ENCODE assay signal across 23 cellular contexts in genomic region chr10:80149123-80149522, GRCh38. TPM values are rescaled to one million over a fixed set of nuclear protein-coding genes. Genes with fewer than 3 reads are reported as not detected.
DNase-seq lines count a peak whose midpoint lies in the region; ATAC-seq and TF ChIP-seq lines count a peak whose summit lies in the region.
"Had no signal": no experiment of that assay in that cellular context is flagged by ENCODE, and none has a peak within 500 bp of the region (broad histone marks: within the 10 kb centered on the region; RNA-seq: fewer than 3 reads in every experiment).

No MANE protein-coding gene starts in this region.

- ATAC-seq in CD4-positive, CD25-positive, alpha-beta regulatory T cell (ENCODE audit: low read depth in 2 of 2), result no peak
- no peak for ATAC-seq in CD8-positive, alpha-beta T cell
- no peak for ATAC-seq in activated T-helper 17 cell treated with anti-CD3 and anti-CD28 coated beads, Interleukin-2, amount 50 U/mL, for 72 hours (replicated peaks)
- ATAC-seq in natural killer cell (no peak), GM21737 (IDR thresholded peaks at IDR 0.05; ENCODE audit: unreplicated experiment) (no peak)
- ATAC-seq: HepG2, PC-3, SK-N-SH treated with all-trans-retinoic acid at 6 μM for 48 hours had no signal

- no peaks in the 10 kb centered on the region for H3K27me3 ChIP-seq in CD4-positive, CD25-positive, alpha-beta regulatory T cell (ENCODE audit: control insufficient read depth, insufficient read depth, low read length)
- H3K27me3 ChIP-seq in CD8-positive, alpha-beta T cell (ENCODE audit: insufficient read depth, low read length), result no peaks in the 10 kb centered on the region

- TF ChIP-seq CTCF in CD8-positive, alpha-beta T cell (IDR thresholded peaks at IDR 0.05), result no peak
- no peak for TF ChIP-seq CTCF in natural killer cell (IDR thresholded peaks at IDR 0.05)

- no peak overlapping the region for H3K4me3 ChIP-seq in CD4-positive, CD25-positive, alpha-beta regulatory T cell (ENCODE audit: low read depth, low read length)
- H3K4me3 ChIP-seq in CD8-positive, alpha-beta T cell (ENCODE audit: low read depth, low read length), result no peak overlapping the region

- H3K27me3 Mint-ChIP-seq in CD4-positive, CD25-positive, alpha-beta regulatory T cell, result no peaks in the 10 kb centered on the region
- H3K27me3 Mint-ChIP-seq in CD8-positive, alpha-beta T cell (ENCODE audit: low read depth), result no peaks in the 10 kb centered on the region
- no peaks in the 10 kb centered on the region for H3K27me3 Mint-ChIP-seq in activated T-helper 17 cell treated with anti-CD3 and anti-CD28 coated beads, Interleukin-2, amount 50 U/mL, for 72 hours
- no peaks in the 10 kb centered on the region for H3K27me3 Mint-ChIP-seq in natural killer cell (ENCODE audit: low read depth in 2 of 2)

- CTCF ChIA-PET in CD8-positive, alpha-beta T cell (lab: Charles Lee), result interaction anchor here (8.9 kb wide), 1 partner anchor 72 kb away, joined by 125 read pairs; no protein-coding TSS in a partner anchor

- peaks cover 10% of the 10 kb centered on the region for H3K4me1 ChIP-seq in CD4-positive, CD25-positive, alpha-beta regulatory T cell (ENCODE audit: control insufficient read depth, insufficient read depth, low read length, poor library complexity, severe bottlenecking)
- H3K4me1 ChIP-seq in CD8-positive, alpha-beta T cell (ENCODE audit: insufficient read depth, low read length), result peaks cover 10% of the 10 kb centered on the region

- H3K9me3 ChIP-seq in CD4-positive, CD25-positive, alpha-beta regulatory T cell (ENCODE audit: control insufficient read depth in 2 of 2, low read length in 2 of 2), result peaks cover 0 to 8% of the 10 kb centered on the region in 2 experiments
- H3K9me3 ChIP-seq in CD8-positive, alpha-beta T cell (ENCODE audit: low read length), result peaks cover 4% of the 10 kb centered on the region

- no peak for DNase-seq in CD4-positive, CD25-positive, alpha-beta regulatory T cell
- DNase-seq in CD8-positive, alpha-beta T cell, result no peak
- DNase-seq in natural killer cell, result no peak
- no peak for DNase-seq in AML-193 (lab: John Stamatoyannopoulos, UW)
- DNase-seq in AG08396 (ENCODE audit: low spot score), result no peak
- DNase-seq: C1 segment of cervical spinal cord, DMS53, EL, HFFc6, KG1, NCI-H1417, NCI-H187, NCI-H2227 treated with DMSO at 0.1 percent for 48 hours, NCI-H510A treated with DMSO at 0.1 percent for 48 hours, NCI-H82, PC-3, SIG-M5 had no signal

- H3K9me3 Mint-ChIP-seq in CD4-positive, CD25-positive, alpha-beta regulatory T cell, result peaks cover 0 to 16% (median 2%) of the 10 kb centered on the region in 7 donors
- H3K9me3 Mint-ChIP-seq in CD8-positive, alpha-beta T cell, result peaks cover 10% of the 10 kb centered on the region
- H3K9me3 Mint-ChIP-seq in activated T-helper 17 cell treated with anti-CD3 and anti-CD28 coated beads, Interleukin-2, amount 50 U/mL, for 72 hours, result no peaks in the 10 kb centered on the region
- H3K9me3 Mint-ChIP-seq in natural killer cell, result no peaks in the 10 kb centered on the region
- H3K9me3 Mint-ChIP-seq: HFFc6 had no signal

- H3K36me3 Mint-ChIP-seq in CD4-positive, CD25-positive, alpha-beta regulatory T cell, result peaks cover 43% of the 10 kb centered on the region
- H3K36me3 Mint-ChIP-seq in CD8-positive, alpha-beta T cell, result peaks cover 57% of the 10 kb centered on the region
- peaks cover 65% of the 10 kb centered on the region for H3K36me3 Mint-ChIP-seq in activated T-helper 17 cell treated with anti-CD3 and anti-CD28 coated beads, Interleukin-2, amount 50 U/mL, for 72 hours (ENCODE audit: low read depth)
- H3K36me3 Mint-ChIP-seq in natural killer cell, result no peaks in the 10 kb centered on the region

- no peak overlapping the region for H3K27ac ChIP-seq in CD4-positive, CD25-positive, alpha-beta regulatory T cell (ENCODE audit: insufficient read depth, low read length, poor library complexity, severe bottlenecking)
- no peak overlapping the region for H3K27ac ChIP-seq in CD8-positive, alpha-beta T cell (ENCODE audit: low read depth, low read length)

- H3K4me3 Mint-ChIP-seq in CD4-positive, CD25-positive, alpha-beta regulatory T cell, result peak overlapping the region in 1 of 4 donors; percentile 38
- H3K4me3 Mint-ChIP-seq in CD8-positive, alpha-beta T cell, result no peak overlapping the region
- no peak overlapping the region for H3K4me3 Mint-ChIP-seq in activated T-helper 17 cell treated with anti-CD3 and anti-CD28 coated beads, Interleukin-2, amount 50 U/mL, for 72 hours
- H3K4me3 Mint-ChIP-seq in natural killer cell, result no peak overlapping the region
- H3K4me3 Mint-ChIP-seq: HFFc6 had no signal

- peaks cover 43% of the 10 kb centered on the region for H3K36me3 ChIP-seq in CD4-positive, CD25-positive, alpha-beta regulatory T cell (ENCODE audit: control insufficient read depth, insufficient read depth, low read length)
- H3K36me3 ChIP-seq in CD8-positive, alpha-beta T cell (ENCODE audit: insufficient read depth, low read length), result peaks cover 11% of the 10 kb centered on the region

- intact Hi-C loops in CD8-positive, alpha-beta T cell (cut with DNase I, micrococcal nuclease), result loop anchor here (5.0 kb wide), 2 partner anchors 38 to 58 kb away; partner anchors contain the start of gene ANXA11 (in 1 of the 2)
- intact Hi-C loops in natural killer cell (cut with micrococcal nuclease), result no loop called here

- POLR2A ChIA-PET in CD8-positive, alpha-beta T cell (lab: Charles Lee), result interaction anchor here (1.4 kb wide), 1 partner anchor 73 kb away, joined by 4 read pairs; no protein-coding TSS in a partner anchor

- H3K27ac Mint-ChIP-seq in CD4-positive, CD25-positive, alpha-beta regulatory T cell, result peak overlapping the region in 2 of 3 donors; percentile 0 to 3
- H3K27ac Mint-ChIP-seq in CD8-positive, alpha-beta T cell, result peak overlapping the region; percentile 41
- H3K27ac Mint-ChIP-seq in activated T-helper 17 cell treated with anti-CD3 and anti-CD28 coated beads, Interleukin-2, amount 50 U/mL, for 72 hours, result peak overlapping the region; percentile 71
- H3K27ac Mint-ChIP-seq in natural killer cell, result peak overlapping the region; percentile 52 to 59

- peaks cover 6 to 25% (median 19%) of the 10 kb centered on the region in 4 donors for H3K4me1 Mint-ChIP-seq in CD4-positive, CD25-positive, alpha-beta regulatory T cell
- peaks cover 16% of the 10 kb centered on the region for H3K4me1 Mint-ChIP-seq in CD8-positive, alpha-beta T cell (ENCODE audit: low read depth)
- peaks cover 13% of the 10 kb centered on the region for H3K4me1 Mint-ChIP-seq in activated T-helper 17 cell treated with anti-CD3 and anti-CD28 coated beads, Interleukin-2, amount 50 U/mL, for 72 hours
- peaks cover 13 to 32% of the 10 kb centered on the region in 2 donors for H3K4me1 Mint-ChIP-seq in natural killer cell

RNA-seq across cellular contexts. Expression of gene PLAC9, which starts 16.6 kb away (rescaled TPM):
- not detected for total RNA-seq in CD4-positive, CD25-positive, alpha-beta regulatory T cell
- 1 to 10 TPM in 1 of 4 donors, under 1 TPM in 1, not detected in 2; 0.33 to 1.1 TPM for polyA plus RNA-seq in CD4-positive, CD25-positive, alpha-beta regulatory T cell
- total RNA-seq in CD8-positive, alpha-beta T cell, result not detected
- total RNA-seq in activated T-helper 17 cell treated with anti-CD3 and anti-CD28 coated beads, Interleukin-2, amount 50 U/mL, for 72 hours, result not detected
- total RNA-seq in natural killer cell, result not detected
- total RNA-seq: A673, H4, HepG2 had no signal
- polyA plus RNA-seq: HepG2 had no signal

RNA-seq across cellular contexts. Expression of gene ANXA11, which starts 56.2 kb away (rescaled TPM):
- 252 TPM for total RNA-seq in CD4-positive, CD25-positive, alpha-beta regulatory T cell
- 100 to 1,000 TPM; 253 to 316 (median 283) TPM for polyA plus RNA-seq in CD4-positive, CD25-positive, alpha-beta regulatory T cell
- total RNA-seq in CD8-positive, alpha-beta T cell, result 100 to 1,000 TPM; 136 to 141 TPM
- 100 to 1,000 TPM; 184 to 275 TPM for total RNA-seq in activated T-helper 17 cell treated with anti-CD3 and anti-CD28 coated beads, Interleukin-2, amount 50 U/mL, for 72 hours
- 100 to 1,000 TPM; 213 to 264 (median 245) TPM for total RNA-seq in natural killer cell

Comparison
In these comparisons a context has a peak if more than half of its experiments do, and no peak if none do; other contexts are left out.
1. H3K27ac Mint-ChIP-seq: peak in every context shown above with its lines; median percentile 71 in activated T-helper 17 cell treated with anti-CD3 and anti-CD28 coated beads, Interleukin-2, amount 50 U/mL, for 72 hours; 56 in natural killer cell; 41 in CD8-positive, alpha-beta T cell; 2 in CD4-positive, CD25-positive, alpha-beta regulatory T cell.